ENCODE assay signal across 7 cellular contexts in the genomic region with DNA sequence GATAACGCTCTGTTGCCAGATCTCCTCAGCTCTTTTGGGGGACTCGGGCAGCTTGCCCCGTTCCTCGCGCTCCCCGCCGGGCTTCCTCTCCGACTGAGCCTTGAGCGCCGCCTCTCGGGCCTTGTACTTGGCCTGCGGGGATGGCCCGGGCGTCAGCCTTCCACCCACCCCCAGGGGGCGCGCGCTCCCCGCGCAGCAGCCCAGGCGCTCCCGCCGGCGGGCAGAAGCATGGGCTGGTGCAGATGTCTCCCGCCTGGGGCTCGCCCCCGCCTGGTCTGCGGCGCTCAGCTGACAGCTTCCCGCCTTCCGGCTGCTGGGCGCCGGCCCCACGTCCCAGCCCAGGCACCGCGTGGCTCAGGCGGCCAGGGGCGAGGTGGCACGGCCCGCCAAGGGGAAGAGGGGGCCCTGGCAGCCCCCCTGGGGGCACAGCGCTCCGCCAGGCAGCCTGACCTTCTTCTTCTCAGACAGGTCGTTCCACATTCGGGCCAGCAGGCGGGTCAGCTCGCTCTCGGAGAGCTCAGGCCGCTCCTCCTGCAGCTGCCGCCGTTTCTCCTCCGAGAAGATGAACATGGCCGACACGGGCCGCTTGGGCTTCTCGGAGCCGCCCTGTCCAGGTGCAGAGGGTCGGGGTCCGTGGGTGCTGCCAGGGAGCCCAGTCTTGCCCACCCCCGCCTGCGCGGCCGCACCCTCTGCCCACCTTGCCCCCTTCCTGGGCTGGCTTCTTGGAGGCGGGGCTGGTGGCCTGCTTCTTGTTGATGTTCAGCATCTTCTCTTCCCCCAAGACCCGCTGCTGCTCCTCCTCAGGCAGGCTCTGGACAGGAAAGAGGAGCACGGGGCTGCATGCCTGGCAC. TPM values are rescaled to one million over a fixed set of nuclear protein-coding genes. Genes with fewer than 3 reads are reported as not detected.
DNase-seq lines count a peak whose midpoint lies in the region; ATAC-seq, FAIRE-seq and TF ChIP-seq lines count a peak whose summit lies in the region.

No MANE protein-coding gene starts in this region.

- no peak overlapping the region for H2BK12ac ChIP-seq in H1 (ENCODE audit: low read depth, low read length)

- H3K79me1 ChIP-seq in H1 (ENCODE audit: low read depth, low read length), result no peaks in the 10 kb centered on the region; the same call in none of the 2 replicates

- peaks cover 33 to 68% (median 50%) of the 10 kb centered on the region in 4 experiments for H3K36me3 ChIP-seq in H1 (ENCODE audit: control insufficient read depth in 2 of 4, insufficient read depth in 4 of 4, low read length in 3 of 4)

- H2BK20ac ChIP-seq in H1 (ENCODE audit: low read length), result no peak overlapping the region

- H3K23ac ChIP-seq in H1 (ENCODE audit: insufficient read length), result no peak overlapping the region

- no peaks in the 10 kb centered on the region for H3K79me2 ChIP-seq in H1 (ENCODE audit: control insufficient read depth in 1 of 2, insufficient read depth in 2 of 2, low read length in 2 of 2)

- POLR2A ChIA-PET in H1 (lab: Charles Lee; ENCODE audit: partially characterized antibody), result interaction anchor here (0.5 to 10.4 kb wide), 18 partner anchors 9 to 151 kb away, joined by 3 to 135 read pairs (median 4); partner anchors contain the start of genes ATXN7L3, GRN, RUNDC3A and SLC25A39

- H3K27me3 Mint-ChIP-seq in mesothelial cell of epicardium (ENCODE audit: low read depth), result no peaks in the 10 kb centered on the region

- peak; percentile 89 to 96 for TF ChIP-seq RAD21 in H1 (IDR thresholded peaks at IDR 0.05 in 1 of 2, conservative IDR thresholded peaks at IDR 0.05 in 1 of 2; ENCODE audit: low read depth in 2 of 2, low read length in 2 of 2)

- H4K20me1 ChIP-seq in H1 (replicated peaks in 1 of 2; ENCODE audit: control insufficient read depth in 1 of 2, insufficient read depth in 2 of 2, low read length in 2 of 2), result peaks cover 0 to 9% of the 10 kb centered on the region in 2 experiments

- H3K4me1 Mint-ChIP-seq in mesothelial cell of epicardium, result no peaks in the 10 kb centered on the region

- H2AFZ ChIP-seq in H1 (ENCODE audit: low read length), result no peak overlapping the region

- H4K5ac ChIP-seq in H1 (ENCODE audit: insufficient read length, low read depth, low read length), result no peak overlapping the region

- H3K27me3 ChIP-seq in H1 (replicated peaks in 1 of 4; ENCODE audit: control insufficient read depth in 3 of 4, extremely low read depth in 1 of 4, insufficient read depth in 3 of 4, low read length in 3 of 4), result no peaks in the 10 kb centered on the region

- no peak overlapping the region for H3K27ac Mint-ChIP-seq in mesothelial cell of epicardium

- peak overlapping the region; percentile 45; the same call in 1 of the 2 replicates for H3K27ac ChIP-seq in H1 (ENCODE audit: low read depth, low read length)

- H3K9me3 Mint-ChIP-seq in mesothelial cell of epicardium, result no peaks in the 10 kb centered on the region

- H3K9ac ChIP-seq in H1 (replicated peaks in 1 of 4; ENCODE audit: extremely low read depth in 1 of 4, low read depth in 3 of 4, low read length in 3 of 4), result no peak overlapping the region

- ATAC-seq in GM18505 (IDR thresholded peaks at IDR 0.05; ENCODE audit: unreplicated experiment), result peak; percentile 70
- peak; percentile 72 for ATAC-seq in HG03025 (IDR thresholded peaks at IDR 0.05; ENCODE audit: low FRiP score, unreplicated experiment)

- peak; percentile 88 for DNase-seq in NCI-H748 (lab: John Stamatoyannopoulos, UW; ENCODE audit: unreplicated experiment)
- peak; percentile 71 to 88 for DNase-seq in activated CD8-positive, alpha-beta memory T cell treated with anti-CD3 and anti-CD28 coated beads for 1 hour (ENCODE audit: extremely low read depth in 1 of 2, low read depth in 1 of 2)
- DNase-seq in H1 (ENCODE audit: low read depth in 1 of 2, low spot score in 2 of 2), result peak; percentile 85 to 97
- DNase-seq in mesothelial cell of epicardium (ENCODE audit: low spot score in 2 of 2, unreplicated experiment in 2 of 2), result peak; percentile 69 to 87
- DNase-seq in stimulated activated CD8-positive, alpha-beta memory T cell treated with anti-CD3 and anti-CD28 coated beads, Interleukin-2, amount 100 ng/mL, for 1 hour (ENCODE audit: low read depth in 2 of 2), result peak; percentile 81 to 87

- no peak overlapping the region for H2AK5ac ChIP-seq in H1 (ENCODE audit: low read depth, low read length)

- peak overlapping the region; percentile 32; the same call in 1 of the 2 replicates for H3K18ac ChIP-seq in H1 (ENCODE audit: extremely low read depth, low read length)

- 0 out of 3 replicates have a peak, but pooled peaks of 1 of the 2 experiments have one; percentile 16 for TF ChIP-seq EP300 in H1 (IDR thresholded peaks at IDR 0.05; ENCODE audit: borderline replicate concordance in 1 of 2, low read depth in 2 of 2, low read length in 2 of 2)

- peak overlapping the region in 1 of 2 experiments; percentile 40; a peak in 2 of 4 replicates for H3K4me2 ChIP-seq in H1 (ENCODE audit: insufficient read depth in 1 of 2, low read depth in 2 of 2, low read length in 2 of 2)

- H2BK15ac ChIP-seq in H1 (ENCODE audit: low read length), result no peak overlapping the region

- peaks cover 14% of the 10 kb centered on the region for H3K36me3 Mint-ChIP-seq in mesothelial cell of epicardium

- H3K9me3 ChIP-seq in H1 (ENCODE audit: insufficient read depth in 2 of 2, low read depth in 1 of 2, low read length in 1 of 2), result no peaks in the 10 kb centered on the region

- WGBS in H1 (ENCODE audit: extremely low coverage in 1 of 2, insufficient coverage in 1 of 2, insufficient read length in 1 of 2, insufficient replicate concordance in 2 of 2, low coverage in 1 of 2, low lambda C conversion rate in 2 of 2, missing lambda C conversion rate in 1 of 2), 2 experiments, result 39% methylated on average over 44 of the region's 64 CpGs; no CpG with 5 or more reads in 1 of the 2 experiments

- H2BK120ac ChIP-seq in H1 (replicated peaks; ENCODE audit: low read depth, low read length), result no peak overlapping the region

- no peak overlapping the region for H3K14ac ChIP-seq in H1 (ENCODE audit: insufficient read length)

- H3K4me3 ChIP-seq in H1 (ENCODE audit: extremely low read depth in 1 of 4, insufficient read depth in 2 of 4, low read depth in 3 of 4, low read length in 4 of 4), result no peak overlapping the region

- peak overlapping the region; percentile 10 for H4K91ac ChIP-seq in H1 (replicated peaks; ENCODE audit: insufficient read length, low read length)

- TF ChIP-seq CTCF in H1 (IDR thresholded peaks at IDR 0.05; ENCODE audit: control extremely low read depth in 1 of 3, insufficient read depth in 1 of 3, low read depth in 1 of 3, low read length in 3 of 3) (peak; percentile 82 to 99 (median 95)), mesothelial cell of epicardium (IDR thresholded peaks at IDR 0.05; ENCODE audit: unreplicated experiment) (peak; percentile 91)

- CTCF ChIA-PET in H1 (lab: Charles Lee; ENCODE audit: partially characterized antibody), result interaction anchor here (0.5 to 12.7 kb wide), 49 partner anchors 9 to 1109 kb away, joined by 3 to 158 read pairs (median 5); partner anchors contain the start of genes GRN, HROB, RUNDC3A and SLC25A39

- FAIRE-seq in H1 (lab: Jason Lieb, UNC), result no peak

- H4K8ac ChIP-seq in H1 (ENCODE audit: extremely low read depth, insufficient read depth, low read length), result peak overlapping the region; percentile 87; the same call in 1 of the 2 replicates

- H3K23me2 ChIP-seq in H1 (ENCODE audit: low read depth, low read length), result no peaks in the 10 kb centered on the region

- TF ChIP-seq POLR2A in GM18505 (IDR thresholded peaks at IDR 0.05; ENCODE audit: borderline replicate concordance, extremely low read depth, insufficient read depth, insufficient read length), result no peak
- peak in 1 of 2 experiments; percentile 19; a peak in 1 of 3 replicates for TF ChIP-seq POLR2A in H1 (IDR thresholded peaks at IDR 0.05; ENCODE audit: control extremely low read depth in 1 of 2, low read depth in 2 of 2, low read length in 2 of 2)

- no peak overlapping the region for H3K56ac ChIP-seq in H1 (replicated peaks; ENCODE audit: insufficient read length, low read depth, low read length)

- H3K4me3 Mint-ChIP-seq in mesothelial cell of epicardium, result no peak overlapping the region

- H2BK5ac ChIP-seq in H1 (ENCODE audit: low read depth, low read length), result peak overlapping the region; percentile 44; the same call in 1 of the 2 replicates

- H3K4me1 ChIP-seq in H1 (replicated peaks in 1 of 4; ENCODE audit: control insufficient read depth in 3 of 4, insufficient read depth in 4 of 4, low read length in 3 of 4), result peaks cover 0 to 11% (median 3%) of the 10 kb centered on the region in 4 experiments; a peak in 5 of 7 replicates

- no peak overlapping the region for H3K4ac ChIP-seq in H1 (replicated peaks; ENCODE audit: insufficient read length, low read depth, low read length)

RNA-seq across cellular contexts. Expression of gene UBTF, which starts 8.9 kb away (rescaled TPM):
- 102 and 106 TPM in 2 replicates for total RNA-seq in H1 (2021; fragmentation: NEBNext Ultra II Directional; extraction: Animal tissue kit (Norgen Biotek cat#: 25700))
- 14.7 and 18.0 TPM in 2 replicates for polyA plus RNA-seq in H1 (2011; rRNA removed)
- polyA plus RNA-seq in H1 (2011; cell fraction: cytosol; rRNA removed), result 31.4 TPM
- polyA plus RNA-seq in H1 (2011; cell fraction: nucleus; rRNA removed), result 55.2 TPM
- polyA plus RNA-seq in H1 (2012, experiment 1 of 2), result 66.1 to 73.3 TPM (median 70.8 TPM) in 4 replicates
- 36.4 TPM for polyA plus RNA-seq in H1 (2012, experiment 2 of 2)
- 64.9 TPM for polyA plus RNA-seq in H1 (2013, experiment 1 of 2)
- polyA plus RNA-seq in H1 (2013, experiment 2 of 2), result 63.5 TPM
- polyA minus RNA-seq in H1 (2011; rRNA and poly(A)+ RNA removed), result 24.9 and 28.4 TPM in 2 replicates
- polyA minus RNA-seq in H1 (2011; cell fraction: cytosol; rRNA and poly(A)+ RNA removed), result 30.1 TPM
- 42.4 TPM for polyA minus RNA-seq in H1 (2011; cell fraction: nucleus; rRNA and poly(A)+ RNA removed)
- 113 to 120 TPM (median 119 TPM) in 3 replicates for total RNA-seq in mesothelial cell of epicardium

RNA-seq across cellular contexts. Expression of gene ATXN7L3, which starts 10.9 kb away (rescaled TPM):
- total RNA-seq in H1 (2021; fragmentation: NEBNext Ultra II Directional; extraction: Animal tissue kit (Norgen Biotek cat#: 25700)), result 103 and 106 TPM in 2 replicates
- polyA plus RNA-seq in H1 (2011; rRNA removed), result 53.7 and 72.5 TPM in 2 replicates
- polyA plus RNA-seq in H1 (2011; cell fraction: cytosol; rRNA removed), result 64.5 TPM
- polyA plus RNA-seq in H1 (2011; cell fraction: nucleus; rRNA removed), result 132 TPM
- polyA plus RNA-seq in H1 (2012, experiment 1 of 2), result 47.6 to 71.4 TPM (median 64.4 TPM) in 4 replicates
- polyA plus RNA-seq in H1 (2012, experiment 2 of 2), result 60.9 TPM
- polyA plus RNA-seq in H1 (2013, experiment 1 of 2), result 50.8 TPM
- 46.4 TPM for polyA plus RNA-seq in H1 (2013, experiment 2 of 2)
- 51.4 and 62.5 TPM in 2 replicates for polyA minus RNA-seq in H1 (2011; rRNA and poly(A)+ RNA removed)
- polyA minus RNA-seq in H1 (2011; cell fraction: cytosol; rRNA and poly(A)+ RNA removed), result 36.7 TPM
- 68.0 TPM for polyA minus RNA-seq in H1 (2011; cell fraction: nucleus; rRNA and poly(A)+ RNA removed)
- 132 to 143 TPM (median 137 TPM) in 3 replicates for total RNA-seq in mesothelial cell of epicardium

RNA-seq across cellular contexts. Expression of gene TMUB2, which starts 23.8 kb away (rescaled TPM):
- total RNA-seq in H1 (2021; fragmentation: NEBNext Ultra II Directional; extraction: Animal tissue kit (Norgen Biotek cat#: 25700)), result 15.7 and 18.5 TPM in 2 replicates
- polyA plus RNA-seq in H1 (2011; rRNA removed), result 30.5 and 34.7 TPM in 2 replicates
- 35.0 TPM for polyA plus RNA-seq in H1 (2011; cell fraction: cytosol; rRNA removed)
- 123 TPM for polyA plus RNA-seq in H1 (2011; cell fraction: nucleus; rRNA removed)
- polyA plus RNA-seq in H1 (2012, experiment 1 of 2), result 20.5 to 27.2 TPM (median 24.5 TPM) in 4 replicates
- polyA plus RNA-seq in H1 (2012, experiment 2 of 2), result 25.0 TPM
- polyA plus RNA-seq in H1 (2013, experiment 1 of 2), result 20.5 TPM
- 20.9 TPM for polyA plus RNA-seq in H1 (2013, experiment 2 of 2)
- polyA minus RNA-seq in H1 (2011; rRNA and poly(A)+ RNA removed), result 17.9 and 21.7 TPM in 2 replicates
- polyA minus RNA-seq in H1 (2011; cell fraction: cytosol; rRNA and poly(A)+ RNA removed), result 10.3 TPM
- polyA minus RNA-seq in H1 (2011; cell fraction: nucleus; rRNA and poly(A)+ RNA removed), result 18.4 TPM
- total RNA-seq in mesothelial cell of epicardium, result 35.7 to 39.0 TPM (median 37.0 TPM) in 3 replicates

RNA-seq across cellular contexts. Expression of gene ASB16, which starts 40.1 kb away (rescaled TPM):
- 0.19 TPM in 1 of 2 replicates, not detected in the other for total RNA-seq in H1 (2021; fragmentation: NEBNext Ultra II Directional; extraction: Animal tissue kit (Norgen Biotek cat#: 25700))
- polyA plus RNA-seq in H1 (2011; rRNA removed), result 0.05 and 0.09 TPM in 2 replicates
- polyA plus RNA-seq in H1 (2011; cell fraction: cytosol; rRNA removed), result 0.05 TPM
- 0.17 TPM for polyA plus RNA-seq in H1 (2011; cell fraction: nucleus; rRNA removed)
- polyA plus RNA-seq in H1 (2012, experiment 1 of 2), result 1.7 to 2.5 TPM (median 2.3 TPM) in 4 replicates
- 0.79 TPM for polyA plus RNA-seq in H1 (2012, experiment 2 of 2)
- 0.06 TPM for polyA plus RNA-seq in H1 (2013, experiment 1 of 2)
- 0.04 TPM for polyA plus RNA-seq in H1 (2013, experiment 2 of 2)
- 0.10 TPM in 1 of 2 replicates, not detected in the other for polyA minus RNA-seq in H1 (2011; rRNA and poly(A)+ RNA removed)
- not detected for polyA minus RNA-seq in H1 (2011; cell fraction: cytosol; rRNA and poly(A)+ RNA removed)
- polyA minus RNA-seq in H1 (2011; cell fraction: nucleus; rRNA and poly(A)+ RNA removed), result not detected
- total RNA-seq in mesothelial cell of epicardium, result 0.14 to 0.16 TPM in 2 of 3 replicates, not detected in the other

RNA-seq across cellular contexts. Expression of gene SLC4A1, which starts 57.4 kb away (rescaled TPM):
- total RNA-seq in H1 (2021; fragmentation: NEBNext Ultra II Directional; extraction: Animal tissue kit (Norgen Biotek cat#: 25700)), result 0.08 TPM in 1 of 2 replicates, not detected in the other
- 0.08 and 0.09 TPM in 2 replicates for polyA plus RNA-seq in H1 (2011; rRNA removed)
- 0.09 TPM for polyA plus RNA-seq in H1 (2011; cell fraction: cytosol; rRNA removed)
- 0.30 TPM for polyA plus RNA-seq in H1 (2011; cell fraction: nucleus; rRNA removed)
- 0.04 to 0.18 TPM (median 0.17 TPM) in 3 of 4 replicates, not detected in the other for polyA plus RNA-seq in H1 (2012, experiment 1 of 2)
- not detected for polyA plus RNA-seq in H1 (2012, experiment 2 of 2)
- 0.02 TPM for polyA plus RNA-seq in H1 (2013, experiment 1 of 2)
- polyA plus RNA-seq in H1 (2013, experiment 2 of 2), result 0.04 TPM
- polyA minus RNA-seq in H1 (2011; rRNA and poly(A)+ RNA removed), result not detected in 2 replicates
- not detected for polyA minus RNA-seq in H1 (2011; cell fraction: cytosol; rRNA and poly(A)+ RNA removed)
- polyA minus RNA-seq in H1 (2011; cell fraction: nucleus; rRNA and poly(A)+ RNA removed), result not detected
- not detected in 3 replicates for total RNA-seq in mesothelial cell of epicardium
